In genomic region chr11:120555433-120555773, GRCh38 we compare ENCODE assay signal across 15 cellular contexts. TPM values are rescaled to one million over a fixed set of nuclear protein-coding genes. Genes with fewer than 3 reads are reported as not detected.
"Had no signal": no experiment of that assay in that cellular context is flagged by ENCODE, and none has a peak within 500 bp of the region (broad histone marks: within the 10 kb centered on the region; RNA-seq: fewer than 3 reads in every experiment).

No MANE protein-coding gene starts in this region.

- H3K27ac Mint-ChIP-seq: activated CD8-positive, alpha-beta memory T cell treated with anti-CD3 and anti-CD28 coated beads, Interleukin-2, amount 10 ng/mL, durations not matched to agents 7 days and 5 days; activated naive CD8-positive, alpha-beta T cell treated with anti-CD3 and anti-CD28 coated beads for 36 hours had no signal

- H3K27me3 ChIP-seq: sigmoid colon, upper lobe of left lung had no signal

- H3K27ac ChIP-seq: epithelial cell of prostate, hepatocyte, sigmoid colon had no signal

- H2AFZ ChIP-seq: hepatocyte had no signal

- H3K4me3 ChIP-seq: hepatocyte, sigmoid colon, upper lobe of left lung had no signal

- H3K4me2 ChIP-seq: hepatocyte had no signal

- DNase-seq: activated CD8-positive, alpha-beta memory T cell treated with anti-CD3 and anti-CD28 coated beads, Interleukin-2, amount 10 ng/mL, durations not matched to agents 7 days and 5 days; activated gamma-delta T cell treated with Interleukin-2 at 50 U/mL for 16 hours; activated naive CD8-positive, alpha-beta T cell treated with anti-CD3 and anti-CD28 coated beads for 36 hours; activated T-cell treated with anti-CD3 and anti-CD28 coated beads, Interleukin-2, amount 50 U/mL, for 4 hours; cortex of kidney; effector memory CD4-positive, alpha-beta T cell; naive B cell; occipital lobe; sigmoid colon; stimulated activated CD4-positive, alpha-beta T cell treated with anti-CD3 and anti-CD28 coated beads, Interleukin-2, amount 100 ng/mL, for 48 hours; stimulated activated naive CD4-positive, alpha-beta T cell treated with Interleukin-2 at 50 U/mL for 16 hours; upper lobe of left lung had no signal

- H3K4me1 ChIP-seq: sigmoid colon had no signal

- H3K9me3 Mint-ChIP-seq: activated naive CD8-positive, alpha-beta T cell treated with anti-CD3 and anti-CD28 coated beads for 36 hours; activated T-cell treated with anti-CD3 and anti-CD28 coated beads, Interleukin-2, amount 50 U/mL, for 4 hours; naive B cell had no signal

- ATAC-seq: activated CD8-positive, alpha-beta memory T cell treated with anti-CD3 and anti-CD28 coated beads, Interleukin-2, amount 10 ng/mL, durations not matched to agents 7 days and 5 days; activated T-cell treated with anti-CD3 and anti-CD28 coated beads, Interleukin-2, amount 50 U/mL, for 4 hours had no signal

- H3K36me3 ChIP-seq: sigmoid colon, upper lobe of left lung had no signal

- H3K9me3 ChIP-seq: sigmoid colon, upper lobe of left lung had no signal

- H3K36me3 Mint-ChIP-seq: activated CD8-positive, alpha-beta memory T cell treated with anti-CD3 and anti-CD28 coated beads, Interleukin-2, amount 10 ng/mL, durations not matched to agents 7 days and 5 days; activated naive CD8-positive, alpha-beta T cell treated with anti-CD3 and anti-CD28 coated beads for 36 hours; naive B cell had no signal

- H3K4me3 Mint-ChIP-seq: activated CD8-positive, alpha-beta memory T cell treated with anti-CD3 and anti-CD28 coated beads, Interleukin-2, amount 10 ng/mL, durations not matched to agents 7 days and 5 days; activated naive CD8-positive, alpha-beta T cell treated with anti-CD3 and anti-CD28 coated beads for 36 hours; activated T-cell treated with anti-CD3 and anti-CD28 coated beads, Interleukin-2, amount 50 U/mL, for 4 hours had no signal

- H3K4me1 Mint-ChIP-seq: activated naive CD8-positive, alpha-beta T cell treated with anti-CD3 and anti-CD28 coated beads for 36 hours had no signal

RNA-seq across cellular contexts. Expression of gene GRIK4, which starts 43.9 kb away (rescaled TPM):
- total RNA-seq: T-helper 2 cell treated with Interferon-gamma antibody and Interleukin-4, amounts not matched to agents 100 ng/mL and 5 ng/mL, for 36 hours had no signal
